In genomic region chr2:215207791-215208367, GRCh38 we compare ENCODE assay signal across 28 cellular contexts.
"Had no signal": no experiment of that assay in that cellular context is flagged by ENCODE, and none has a peak within 500 bp of the region (broad histone marks: within the 10 kb centered on the region; RNA-seq: fewer than 3 reads in every experiment).

No MANE protein-coding gene starts in this region.

- H3K4me2 ChIP-seq: neural progenitor cell had no signal

- H3K9ac ChIP-seq: neural progenitor cell had no signal

- H3K27me3 ChIP-seq: heart left ventricle, neural progenitor cell, pancreas, suprapubic skin, tibial artery, vagina had no signal

- H3K27me3 Mint-ChIP-seq: naive B cell, type B pancreatic cell had no signal

- H2AFZ ChIP-seq: neural progenitor cell had no signal

- H3K27ac ChIP-seq: heart left ventricle, left ventricle myocardium inferior, neural progenitor cell, pancreas, prostate gland, skin epidermis, suprapubic skin, thoracic aorta, tibial artery, vagina had no signal

- H3K4me3 Mint-ChIP-seq: immature natural killer cell; mesothelial cell of epicardium; naive B cell; natural killer cell; nephron progenitor cell; neural progenitor cell; stimulated activated memory B cell treated with anti-CD40 and anti-IgM and Interleukin-4, amounts not matched to agents 10 μg/mL and 1 μg/mL and 100 μg/mL, for 72 hours; type B pancreatic cell had no signal

- H3K36me3 Mint-ChIP-seq: natural killer cell; stimulated activated memory B cell treated with anti-CD40 and anti-IgM and Interleukin-4, amounts not matched to agents 10 μg/mL and 1 μg/mL and 100 μg/mL, for 72 hours; type B pancreatic cell had no signal

- H3K4me1 Mint-ChIP-seq: immature natural killer cell; mesothelial cell of epicardium; naive B cell; natural killer cell; neural progenitor cell; stimulated activated memory B cell treated with anti-CD40 and anti-IgM and Interleukin-4, amounts not matched to agents 10 μg/mL and 1 μg/mL and 100 μg/mL, for 72 hours had no signal

- ATAC-seq: heart left ventricle; natural killer cell; pancreas; right cardiac atrium; sciatic nerve; stimulated activated memory B cell treated with anti-CD40 and anti-IgM and Interleukin-4, amounts not matched to agents 10 μg/mL and 1 μg/mL and 100 μg/mL, for 72 hours had no signal

- DNase-seq: heart left ventricle; hypothalamus; immature natural killer cell; islet precursor cell; left ventricle myocardium inferior; mesendoderm; naive B cell; natural killer cell; nephron progenitor cell; posterior cingulate gyrus; retina; stimulated activated CD4-positive, alpha-beta T cell treated with anti-CD3 and anti-CD28 coated beads, Interleukin-12 subunit alpha, Interleukin-12 subunit beta, amount 100 ng/mL, for 4 hours; stimulated activated CD4-positive, alpha-beta T cell treated with anti-CD3 and anti-CD28 coated beads, Interleukin-4, amount 100 ng/mL, for 24 hours; stimulated activated naive CD4-positive, alpha-beta T cell treated with Interleukin-2 at 50 U/mL for 16 hours; tibial artery had no signal

- H3K36me3 ChIP-seq: heart left ventricle, left ventricle myocardium inferior, neural progenitor cell, pancreas, prostate gland, suprapubic skin, thoracic aorta, tibial artery, vagina had no signal

- H3K9me3 ChIP-seq: pancreas, prostate gland, suprapubic skin, thoracic aorta, vagina had no signal

- H3K4me1 ChIP-seq: heart left ventricle, left ventricle myocardium inferior, neural progenitor cell, pancreas, prostate gland, suprapubic skin, tibial artery, vagina had no signal

- H3K27ac Mint-ChIP-seq: immature natural killer cell; mesothelial cell of epicardium; natural killer cell; nephron progenitor cell; neural progenitor cell; stimulated activated memory B cell treated with anti-CD40 and anti-IgM and Interleukin-4, amounts not matched to agents 10 μg/mL and 1 μg/mL and 100 μg/mL, for 72 hours; type B pancreatic cell had no signal

- H3K4me3 ChIP-seq: heart left ventricle, left ventricle myocardium inferior, lung, neural progenitor cell, pancreas, prostate gland, skin epidermis, suprapubic skin, thoracic aorta, tibial artery, vagina had no signal
